In genomic region chr12:101696477-101697196, GRCh38 we compare ENCODE assay signal across 9 cellular contexts. TPM values are rescaled to one million over a fixed set of nuclear protein-coding genes. Genes with fewer than 3 reads are reported as not detected.
DNase-seq lines count a peak whose midpoint lies in the region; ATAC-seq, FAIRE-seq and TF ChIP-seq lines count a peak whose summit lies in the region.
"Had no signal": no experiment of that assay in that cellular context is flagged by ENCODE, and none has a peak within 500 bp of the region (broad histone marks: within the 10 kb centered on the region; RNA-seq: fewer than 3 reads in every experiment).

No MANE protein-coding gene starts in this region.

- no peaks in the 10 kb centered on the region for H3K27me3 ChIP-seq in MG63
- no peaks in the 10 kb centered on the region for H3K27me3 ChIP-seq in pancreas

- H3K4me3 Mint-ChIP-seq in activated T-cell treated with anti-CD3 and anti-CD28 coated beads, Interleukin-2, amount 50 U/mL, for 4 hours: peak overlapping the region; percentile 86

- H3K9me3 ChIP-seq in MG63: no peaks in the 10 kb centered on the region
- H3K9me3 ChIP-seq in pancreas: no peaks in the 10 kb centered on the region

- H3K4me1 Mint-ChIP-seq in activated T-cell treated with anti-CD3 and anti-CD28 coated beads, Interleukin-2, amount 50 U/mL, for 4 hours (ENCODE audit: low read depth): peaks cover 33% of the 10 kb centered on the region

- no peaks in the 10 kb centered on the region for H3K36me3 Mint-ChIP-seq in activated T-cell treated with anti-CD3 and anti-CD28 coated beads, Interleukin-2, amount 50 U/mL, for 4 hours (ENCODE audit: insufficient read depth)

- H3K4me3 ChIP-seq in MG63: peak overlapping the region; percentile 82
- peak overlapping the region; percentile 84 to 94 (median 90) for H3K4me3 ChIP-seq in pancreas

- H3K27ac ChIP-seq in C4-2B: peak overlapping the region; percentile 100
- peak overlapping the region; percentile 79 to 93 (median 86) for H3K27ac ChIP-seq in pancreas

- no peaks in the 10 kb centered on the region for H3K27me3 Mint-ChIP-seq in activated T-cell treated with anti-CD3 and anti-CD28 coated beads, Interleukin-2, amount 50 U/mL, for 4 hours (ENCODE audit: low read depth)

- WGBS in pancreas, 2 donors: 11% methylated on average over 15 of the region's 15 CpGs

- no peaks in the 10 kb centered on the region for H3K9me3 Mint-ChIP-seq in activated T-cell treated with anti-CD3 and anti-CD28 coated beads, Interleukin-2, amount 50 U/mL, for 4 hours

- peaks cover 8 to 25% (median 9%) of the 10 kb centered on the region in 3 donors for H3K4me1 ChIP-seq in pancreas

- TF ChIP-seq CTCF in C4-2B (conservative IDR thresholded peaks at IDR 0.05) (no peak), pancreas (IDR thresholded peaks at IDR 0.05) (no peak)

- H3K36me3 ChIP-seq in MG63: no peaks in the 10 kb centered on the region; the same call in 1 of the 2 replicates
- no peaks in the 10 kb centered on the region for H3K36me3 ChIP-seq in pancreas

- DNase-seq in MG63 (peak; percentile 0), Right ventricle myocardium superior (peak; percentile 80), pancreas (peak in 5 of 6 donors; percentile 12 to 62 (median 29)), NCI-H2081 treated with DMSO at 0.1 percent for 48 hours (lab: John Stamatoyannopoulos, UW) (no peak)
- DNase-seq in activated T-cell treated with anti-CD3 and anti-CD28 coated beads, Interleukin-2, amount 50 U/mL, for 4 hours: no peak

- ATAC-seq in GM19351 (IDR thresholded peaks at IDR 0.05; ENCODE audit: unreplicated experiment): peak; percentile 37
- ATAC-seq in activated T-cell treated with anti-CD3 and anti-CD28 coated beads, Interleukin-2, amount 50 U/mL, for 4 hours: no peak
- peak; percentile 83 for ATAC-seq in Right ventricle myocardium superior (ENCODE audit: poor library complexity)
- peak; percentile 20 to 54 (median 32) for ATAC-seq in pancreas
- ATAC-seq in GM19324 (IDR thresholded peaks at IDR 0.05; ENCODE audit: low FRiP score, unreplicated experiment): no peak

- no peak for FAIRE-seq in pancreas (lab: Jason Lieb, UNC)

- intact Hi-C loops in Right ventricle myocardium superior (cut with DNase I): no loop called here
- intact Hi-C loops in pancreas (cut with DNase I): no loop called here

RNA-seq across cellular contexts. Expression of gene CHPT1, which starts 0.8 kb away (rescaled TPM):
- total RNA-seq in MG63 (2014; rRNA removed; shearing (Covaris generic); ENCODE audit: low replicate concordance): 41.4 and 48.8 TPM in 2 replicates
- total RNA-seq in activated T-cell treated with anti-CD3 and anti-CD28 coated beads, Interleukin-2, amount 50 U/mL, for 4 hours: 10 to 100 TPM; 16.3 to 18.2 (median 16.5) TPM
- total RNA-seq in Right ventricle myocardium superior (139 TPM), pancreas (10 to 100 TPM; 11.4 to 27.3 (median 14.4) TPM)
- 10 to 100 TPM; 10.3 to 14.0 TPM for polyA plus RNA-seq in pancreas

RNA-seq across cellular contexts. Expression of gene SYCP3, which starts 42.6 kb away (rescaled TPM):
- total RNA-seq in MG63 (2014; rRNA removed; shearing (Covaris generic); ENCODE audit: low replicate concordance): not detected in 2 replicates
- total RNA-seq in activated T-cell treated with anti-CD3 and anti-CD28 coated beads, Interleukin-2, amount 50 U/mL, for 4 hours: under 1 TPM in 2 of 3 donors, not detected in 1; 0.13 to 0.43 TPM
- total RNA-seq in Right ventricle myocardium superior (not detected), pancreas (under 1 TPM in 3 of 6 donors, not detected in 3; 0.06 to 0.25 (median 0.15) TPM)
- under 1 TPM; 0.30 to 0.31 TPM for polyA plus RNA-seq in pancreas
- total RNA-seq: M059J had no signal

Comparison
In these comparisons a context has a peak if more than half of its experiments do, and no peak if none do; other contexts are left out.
1. ATAC-seq: peak in GM19351 (single experiment), Right ventricle myocardium superior (single experiment) and pancreas (4 of 4); none in activated T-cell treated with anti-CD3 and anti-CD28 coated beads, Interleukin-2, amount 50 U/mL, for 4 hours (0 of 2) and GM19324 (single experiment).
2. DNase-seq: peak in MG63 (single experiment), Right ventricle myocardium superior (single experiment) and pancreas (5 of 6); none in activated T-cell treated with anti-CD3 and anti-CD28 coated beads, Interleukin-2, amount 50 U/mL, for 4 hours (single experiment) and NCI-H2081 treated with DMSO at 0.1 percent for 48 hours (single experiment).